In the genomic region with DNA sequence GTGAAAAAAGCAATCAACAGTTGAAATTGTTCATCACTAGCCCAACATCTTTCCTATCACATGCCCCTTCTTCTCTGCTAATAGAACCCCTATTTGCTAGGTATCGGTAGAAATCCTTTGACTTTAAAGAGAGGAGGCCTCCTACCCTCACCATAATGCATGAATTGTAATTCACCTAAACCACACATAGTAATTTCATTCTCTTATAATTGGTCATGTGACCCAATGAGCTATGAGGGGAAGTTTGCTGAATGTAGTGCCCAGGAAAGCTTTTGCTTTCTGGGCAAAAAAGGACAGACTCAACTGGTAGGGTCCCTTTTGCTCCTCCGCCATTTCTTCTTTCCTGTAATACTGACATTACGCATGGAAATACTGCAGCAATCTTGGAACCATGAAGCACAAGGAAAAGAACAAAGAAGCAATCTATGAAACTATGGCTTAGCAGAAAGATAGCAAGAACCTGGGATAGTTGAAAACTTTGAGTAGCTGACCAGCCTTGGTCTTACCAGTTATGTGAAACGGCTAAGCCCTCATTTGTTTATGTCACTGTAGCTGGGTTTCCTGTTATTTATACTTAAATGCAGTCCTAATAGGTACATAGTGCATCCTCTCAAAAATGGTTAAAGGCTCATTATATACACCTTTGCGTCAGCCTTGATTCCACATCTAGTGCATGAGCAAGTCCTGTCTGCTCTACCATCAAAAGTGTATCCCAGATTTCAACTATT, we compare ENCODE assay signal across 1 cellular context.
A peak's percentile ranks its signal among the peaks of the same experiment; 100 is the strongest.
TF ChIP-seq lines count a peak whose summit lies in the region.

No MANE protein-coding gene starts in this region.

TF ChIP-seq in GM12878, 131 proteins besides CTCF, POLR2A, EP300 and RAD21 (continued from another document):
- TF ChIP-seq MEF2A (IDR thresholded peaks at IDR 0.05; ENCODE audit: insufficient read depth, low read depth, low read length) = 0 out of 2 replicates have a peak, but pooled peaks have one; percentile 39
- no peak for TF ChIP-seq FOXK2 (IDR thresholded peaks at IDR 0.05)
- peak; percentile 52; the same call in 1 of the 2 replicates for TF ChIP-seq TBL1XR1 (IDR thresholded peaks at IDR 0.05; ENCODE audit: low read depth, low read length)
- no peak for TF ChIP-seq SMAD5 (IDR thresholded peaks at IDR 0.05; ENCODE audit: low read depth)
- peak; percentile 80; the same call in 1 of the 2 replicates for TF ChIP-seq BCL11A (IDR thresholded peaks at IDR 0.05; ENCODE audit: low read depth, low read length)
- TF ChIP-seq, protein P1, sequence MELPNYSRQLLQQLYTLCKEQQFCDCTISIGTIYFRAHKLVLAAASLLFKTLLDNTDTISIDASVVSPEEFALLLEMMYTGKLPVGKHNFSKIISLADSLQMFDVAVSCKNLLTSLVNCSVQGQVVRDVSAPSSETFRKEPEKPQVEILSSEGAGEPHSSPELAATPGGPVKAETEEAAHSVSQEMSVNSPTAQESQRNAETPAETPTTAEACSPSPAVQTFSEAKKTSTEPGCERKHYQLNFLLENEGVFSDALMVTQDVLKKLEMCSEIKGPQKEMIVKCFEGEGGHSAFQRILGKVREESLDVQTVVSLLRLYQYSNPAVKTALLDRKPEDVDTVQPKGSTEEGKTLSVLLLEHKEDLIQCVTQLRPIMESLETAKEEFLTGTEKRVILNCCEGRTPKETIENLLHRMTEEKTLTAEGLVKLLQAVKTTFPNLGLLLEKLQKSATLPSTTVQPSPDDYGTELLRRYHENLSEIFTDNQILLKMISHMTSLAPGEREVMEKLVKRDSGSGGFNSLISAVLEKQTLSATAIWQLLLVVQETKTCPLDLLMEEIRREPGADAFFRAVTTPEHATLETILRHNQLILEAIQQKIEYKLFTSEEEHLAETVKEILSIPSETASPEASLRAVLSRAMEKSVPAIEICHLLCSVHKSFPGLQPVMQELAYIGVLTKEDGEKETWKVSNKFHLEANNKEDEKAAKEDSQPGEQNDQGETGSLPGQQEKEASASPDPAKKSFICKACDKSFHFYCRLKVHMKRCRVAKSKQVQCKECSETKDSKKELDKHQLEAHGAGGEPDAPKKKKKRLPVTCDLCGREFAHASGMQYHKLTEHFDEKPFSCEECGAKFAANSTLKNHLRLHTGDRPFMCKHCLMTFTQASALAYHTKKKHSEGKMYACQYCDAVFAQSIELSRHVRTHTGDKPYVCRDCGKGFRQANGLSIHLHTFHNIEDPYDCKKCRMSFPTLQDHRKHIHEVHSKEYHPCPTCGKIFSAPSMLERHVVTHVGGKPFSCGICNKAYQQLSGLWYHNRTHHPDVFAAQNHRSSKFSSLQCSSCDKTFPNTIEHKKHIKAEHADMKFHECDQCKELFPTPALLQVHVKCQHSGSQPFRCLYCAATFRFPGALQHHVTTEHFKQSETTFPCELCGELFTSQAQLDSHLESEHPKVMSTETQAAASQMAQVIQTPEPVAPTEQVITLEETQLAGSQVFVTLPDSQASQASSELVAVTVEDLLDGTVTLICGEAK (IDR thresholded peaks at IDR 0.05; ENCODE audit: borderline replicate concordance) = no peak
- peak; percentile 48; the same call in 1 of the 2 replicates for TF ChIP-seq TCF7 (IDR thresholded peaks at IDR 0.05; ENCODE audit: borderline replicate concordance)
- TF ChIP-seq, protein P2, sequence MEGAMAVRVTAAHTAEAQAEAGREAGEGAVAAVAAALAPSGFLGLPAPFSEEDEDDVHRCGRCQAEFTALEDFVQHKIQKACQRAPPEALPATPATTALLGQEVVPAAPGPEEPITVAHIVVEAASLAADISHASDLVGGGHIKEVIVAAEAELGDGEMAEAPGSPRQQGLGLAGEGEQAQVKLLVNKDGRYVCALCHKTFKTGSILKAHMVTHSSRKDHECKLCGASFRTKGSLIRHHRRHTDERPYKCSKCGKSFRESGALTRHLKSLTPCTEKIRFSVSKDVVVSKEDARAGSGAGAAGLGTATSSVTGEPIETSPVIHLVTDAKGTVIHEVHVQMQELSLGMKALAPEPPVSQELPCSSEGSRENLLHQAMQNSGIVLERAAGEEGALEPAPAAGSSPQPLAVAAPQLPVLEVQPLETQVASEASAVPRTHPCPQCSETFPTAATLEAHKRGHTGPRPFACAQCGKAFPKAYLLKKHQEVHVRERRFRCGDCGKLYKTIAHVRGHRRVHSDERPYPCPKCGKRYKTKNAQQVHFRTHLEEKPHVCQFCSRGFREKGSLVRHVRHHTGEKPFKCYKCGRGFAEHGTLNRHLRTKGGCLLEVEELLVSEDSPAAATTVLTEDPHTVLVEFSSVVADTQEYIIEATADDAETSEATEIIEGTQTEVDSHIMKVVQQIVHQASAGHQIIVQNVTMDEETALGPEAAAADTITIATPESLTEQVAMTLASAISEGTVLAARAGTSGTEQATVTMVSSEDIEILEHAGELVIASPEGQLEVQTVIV (IDR thresholded peaks at IDR 0.05; ENCODE audit: borderline replicate concordance, partially characterized antibody) = no peak
- peak; percentile 98 for TF ChIP-seq RAD51 (IDR thresholded peaks at IDR 0.05)
- TF ChIP-seq EZH2 (IDR thresholded peaks at IDR 0.05; ENCODE audit: borderline replicate concordance, control insufficient read depth, low read depth, low read length) = no peak
- TF ChIP-seq ZBED1 (IDR thresholded peaks at IDR 0.05; ENCODE audit: borderline replicate concordance) = no peak
- no peak for TF ChIP-seq ZNF274 (IDR thresholded peaks at IDR 0.05; ENCODE audit: insufficient read depth, insufficient read length)
